1 cellular context compared by ENCODE assay signal in the genomic region with DNA sequence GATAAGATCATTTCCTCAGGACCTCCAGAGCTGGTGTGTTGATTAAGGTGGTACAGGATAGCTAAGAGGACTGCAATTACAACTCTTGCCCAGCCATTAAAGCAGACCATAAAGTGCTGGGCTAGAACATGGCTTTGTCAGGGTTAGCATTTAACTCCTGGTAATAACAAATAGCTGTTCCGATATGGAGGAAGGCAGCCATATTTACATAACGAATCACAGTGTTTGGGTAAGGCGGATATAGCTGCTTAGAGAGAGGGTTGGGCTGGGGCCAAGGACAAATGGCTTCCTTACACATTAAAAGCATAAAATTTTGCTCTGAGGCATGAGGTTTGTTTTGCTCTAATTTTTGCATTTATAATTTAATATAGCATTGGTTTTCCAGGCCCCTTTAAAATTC.
A peak's percentile ranks its signal among the peaks of the same experiment; 100 is the strongest.
TF ChIP-seq lines count a peak whose summit lies in the region.

No MANE protein-coding gene starts in this region.

TF ChIP-seq in HepG2, 621 proteins besides CTCF, POLR2A, EP300 and RAD21 (continued from another document and continues in another):
- no peak; the same call in 1 of the 2 replicates for TF ChIP-seq BCL6 (CRISPR knock-in tag; IDR thresholded peaks at IDR 0.05)
- TF ChIP-seq HCFC1 (IDR thresholded peaks at IDR 0.05; ENCODE audit: low read depth, low read length), result no peak
- no peak for TF ChIP-seq ZNF780A (CRISPR knock-in tag; IDR thresholded peaks at IDR 0.05)
- TF ChIP-seq, protein P1, sequence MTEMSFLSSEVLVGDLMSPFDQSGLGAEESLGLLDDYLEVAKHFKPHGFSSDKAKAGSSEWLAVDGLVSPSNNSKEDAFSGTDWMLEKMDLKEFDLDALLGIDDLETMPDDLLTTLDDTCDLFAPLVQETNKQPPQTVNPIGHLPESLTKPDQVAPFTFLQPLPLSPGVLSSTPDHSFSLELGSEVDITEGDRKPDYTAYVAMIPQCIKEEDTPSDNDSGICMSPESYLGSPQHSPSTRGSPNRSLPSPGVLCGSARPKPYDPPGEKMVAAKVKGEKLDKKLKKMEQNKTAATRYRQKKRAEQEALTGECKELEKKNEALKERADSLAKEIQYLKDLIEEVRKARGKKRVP (CRISPR knock-in tag; IDR thresholded peaks at IDR 0.05), result no peak
- TF ChIP-seq ZMYM4 (CRISPR knock-in tag; IDR thresholded peaks at IDR 0.05), result peak; percentile 71
- TF ChIP-seq, protein P2, sequence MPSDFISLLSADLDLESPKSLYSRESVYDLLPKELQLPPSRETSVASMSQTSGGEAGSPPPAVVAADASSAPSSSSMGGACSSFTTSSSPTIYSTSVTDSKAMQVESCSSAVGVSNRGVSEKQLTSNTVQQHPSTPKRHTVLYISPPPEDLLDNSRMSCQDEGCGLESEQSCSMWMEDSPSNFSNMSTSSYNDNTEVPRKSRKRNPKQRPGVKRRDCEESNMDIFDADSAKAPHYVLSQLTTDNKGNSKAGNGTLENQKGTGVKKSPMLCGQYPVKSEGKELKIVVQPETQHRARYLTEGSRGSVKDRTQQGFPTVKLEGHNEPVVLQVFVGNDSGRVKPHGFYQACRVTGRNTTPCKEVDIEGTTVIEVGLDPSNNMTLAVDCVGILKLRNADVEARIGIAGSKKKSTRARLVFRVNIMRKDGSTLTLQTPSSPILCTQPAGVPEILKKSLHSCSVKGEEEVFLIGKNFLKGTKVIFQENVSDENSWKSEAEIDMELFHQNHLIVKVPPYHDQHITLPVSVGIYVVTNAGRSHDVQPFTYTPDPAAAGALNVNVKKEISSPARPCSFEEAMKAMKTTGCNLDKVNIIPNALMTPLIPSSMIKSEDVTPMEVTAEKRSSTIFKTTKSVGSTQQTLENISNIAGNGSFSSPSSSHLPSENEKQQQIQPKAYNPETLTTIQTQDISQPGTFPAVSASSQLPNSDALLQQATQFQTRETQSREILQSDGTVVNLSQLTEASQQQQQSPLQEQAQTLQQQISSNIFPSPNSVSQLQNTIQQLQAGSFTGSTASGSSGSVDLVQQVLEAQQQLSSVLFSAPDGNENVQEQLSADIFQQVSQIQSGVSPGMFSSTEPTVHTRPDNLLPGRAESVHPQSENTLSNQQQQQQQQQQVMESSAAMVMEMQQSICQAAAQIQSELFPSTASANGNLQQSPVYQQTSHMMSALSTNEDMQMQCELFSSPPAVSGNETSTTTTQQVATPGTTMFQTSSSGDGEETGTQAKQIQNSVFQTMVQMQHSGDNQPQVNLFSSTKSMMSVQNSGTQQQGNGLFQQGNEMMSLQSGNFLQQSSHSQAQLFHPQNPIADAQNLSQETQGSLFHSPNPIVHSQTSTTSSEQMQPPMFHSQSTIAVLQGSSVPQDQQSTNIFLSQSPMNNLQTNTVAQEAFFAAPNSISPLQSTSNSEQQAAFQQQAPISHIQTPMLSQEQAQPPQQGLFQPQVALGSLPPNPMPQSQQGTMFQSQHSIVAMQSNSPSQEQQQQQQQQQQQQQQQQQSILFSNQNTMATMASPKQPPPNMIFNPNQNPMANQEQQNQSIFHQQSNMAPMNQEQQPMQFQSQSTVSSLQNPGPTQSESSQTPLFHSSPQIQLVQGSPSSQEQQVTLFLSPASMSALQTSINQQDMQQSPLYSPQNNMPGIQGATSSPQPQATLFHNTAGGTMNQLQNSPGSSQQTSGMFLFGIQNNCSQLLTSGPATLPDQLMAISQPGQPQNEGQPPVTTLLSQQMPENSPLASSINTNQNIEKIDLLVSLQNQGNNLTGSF (CRISPR knock-in tag; IDR thresholded peaks at IDR 0.05), result no peak
- no peak for TF ChIP-seq ATF7 (IDR thresholded peaks at IDR 0.05)
- no peak for TF ChIP-seq ATF7 (CRISPR knock-in tag; IDR thresholded peaks at IDR 0.05)
- TF ChIP-seq MBD4 (IDR thresholded peaks at IDR 0.05; ENCODE audit: borderline replicate concordance, low read length), result no peak
- TF ChIP-seq ZNF558 (CRISPR knock-in tag; IDR thresholded peaks at IDR 0.05; ENCODE audit: borderline replicate concordance), result no peak
- TF ChIP-seq MED13 (CRISPR knock-in tag; IDR thresholded peaks at IDR 0.05), result no peak
- no peak for TF ChIP-seq ZNF510 (CRISPR knock-in tag; IDR thresholded peaks at IDR 0.05; ENCODE audit: low read depth)
- TF ChIP-seq PHB2 (IDR thresholded peaks at IDR 0.05; ENCODE audit: partially characterized antibody), result no peak
- no peak for TF ChIP-seq ZNF572 (CRISPR knock-in tag; IDR thresholded peaks at IDR 0.05)
- TF ChIP-seq, protein P3, sequence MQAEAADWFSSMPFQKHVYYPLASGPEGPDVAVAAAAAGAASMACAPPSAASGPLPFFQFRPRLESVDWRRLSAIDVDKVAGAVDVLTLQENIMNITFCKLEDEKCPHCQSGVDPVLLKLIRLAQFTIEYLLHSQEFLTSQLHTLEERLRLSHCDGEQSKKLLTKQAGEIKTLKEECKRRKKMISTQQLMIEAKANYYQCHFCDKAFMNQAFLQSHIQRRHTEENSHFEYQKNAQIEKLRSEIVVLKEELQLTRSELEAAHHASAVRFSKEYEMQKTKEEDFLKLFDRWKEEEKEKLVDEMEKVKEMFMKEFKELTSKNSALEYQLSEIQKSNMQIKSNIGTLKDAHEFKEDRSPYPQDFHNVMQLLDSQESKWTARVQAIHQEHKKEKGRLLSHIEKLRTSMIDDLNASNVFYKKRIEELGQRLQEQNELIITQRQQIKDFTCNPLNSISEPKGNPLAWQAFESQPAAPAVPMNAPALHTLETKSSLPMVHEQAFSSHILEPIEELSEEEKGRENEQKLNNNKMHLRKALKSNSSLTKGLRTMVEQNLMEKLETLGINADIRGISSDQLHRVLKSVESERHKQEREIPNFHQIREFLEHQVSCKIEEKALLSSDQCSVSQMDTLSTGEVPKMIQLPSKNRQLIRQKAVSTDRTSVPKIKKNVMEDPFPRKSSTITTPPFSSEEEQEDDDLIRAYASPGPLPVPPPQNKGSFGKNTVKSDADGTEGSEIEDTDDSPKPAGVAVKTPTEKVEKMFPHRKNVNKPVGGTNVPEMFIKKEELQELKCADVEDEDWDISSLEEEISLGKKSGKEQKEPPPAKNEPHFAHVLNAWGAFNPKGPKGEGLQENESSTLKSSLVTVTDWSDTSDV (CRISPR knock-in tag; IDR thresholded peaks at IDR 0.05), result no peak
- no peak for TF ChIP-seq ZNF550 (CRISPR knock-in tag; IDR thresholded peaks at IDR 0.05; ENCODE audit: borderline replicate concordance)
- no peak for TF ChIP-seq MAFK (conservative IDR thresholded peaks at IDR 0.05 in 1 of 2, IDR thresholded peaks at IDR 0.05 in 1 of 2; ENCODE audit: low read length in 2 of 2)
- TF ChIP-seq ZNF160 (CRISPR knock-in tag; IDR thresholded peaks at IDR 0.05), result no peak
- TF ChIP-seq, protein P4, sequence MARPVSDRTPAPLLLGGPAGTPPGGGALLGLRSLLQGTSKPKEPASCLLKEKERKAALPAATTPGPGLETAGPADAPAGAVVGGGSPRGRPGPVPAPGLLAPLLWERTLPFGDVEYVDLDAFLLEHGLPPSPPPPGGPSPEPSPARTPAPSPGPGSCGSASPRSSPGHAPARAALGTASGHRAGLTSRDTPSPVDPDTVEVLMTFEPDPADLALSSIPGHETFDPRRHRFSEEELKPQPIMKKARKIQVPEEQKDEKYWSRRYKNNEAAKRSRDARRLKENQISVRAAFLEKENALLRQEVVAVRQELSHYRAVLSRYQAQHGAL (CRISPR knock-in tag; IDR thresholded peaks at IDR 0.05; ENCODE audit: not compliant biosample characterization), result no peak
- no peak for TF ChIP-seq SRSF1 (optimal IDR thresholded peaks at IDR 0.05; ENCODE audit: low read depth, low read length)
- TF ChIP-seq, protein P5, sequence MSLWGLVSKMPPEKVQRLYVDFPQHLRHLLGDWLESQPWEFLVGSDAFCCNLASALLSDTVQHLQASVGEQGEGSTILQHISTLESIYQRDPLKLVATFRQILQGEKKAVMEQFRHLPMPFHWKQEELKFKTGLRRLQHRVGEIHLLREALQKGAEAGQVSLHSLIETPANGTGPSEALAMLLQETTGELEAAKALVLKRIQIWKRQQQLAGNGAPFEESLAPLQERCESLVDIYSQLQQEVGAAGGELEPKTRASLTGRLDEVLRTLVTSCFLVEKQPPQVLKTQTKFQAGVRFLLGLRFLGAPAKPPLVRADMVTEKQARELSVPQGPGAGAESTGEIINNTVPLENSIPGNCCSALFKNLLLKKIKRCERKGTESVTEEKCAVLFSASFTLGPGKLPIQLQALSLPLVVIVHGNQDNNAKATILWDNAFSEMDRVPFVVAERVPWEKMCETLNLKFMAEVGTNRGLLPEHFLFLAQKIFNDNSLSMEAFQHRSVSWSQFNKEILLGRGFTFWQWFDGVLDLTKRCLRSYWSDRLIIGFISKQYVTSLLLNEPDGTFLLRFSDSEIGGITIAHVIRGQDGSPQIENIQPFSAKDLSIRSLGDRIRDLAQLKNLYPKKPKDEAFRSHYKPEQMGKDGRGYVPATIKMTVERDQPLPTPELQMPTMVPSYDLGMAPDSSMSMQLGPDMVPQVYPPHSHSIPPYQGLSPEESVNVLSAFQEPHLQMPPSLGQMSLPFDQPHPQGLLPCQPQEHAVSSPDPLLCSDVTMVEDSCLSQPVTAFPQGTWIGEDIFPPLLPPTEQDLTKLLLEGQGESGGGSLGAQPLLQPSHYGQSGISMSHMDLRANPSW (CRISPR knock-in tag; IDR thresholded peaks at IDR 0.05; ENCODE audit: borderline replicate concordance), result no peak
- no peak for TF ChIP-seq NCOR1 (IDR thresholded peaks at IDR 0.05; ENCODE audit: borderline replicate concordance, low read length)
- TF ChIP-seq, protein P6, sequence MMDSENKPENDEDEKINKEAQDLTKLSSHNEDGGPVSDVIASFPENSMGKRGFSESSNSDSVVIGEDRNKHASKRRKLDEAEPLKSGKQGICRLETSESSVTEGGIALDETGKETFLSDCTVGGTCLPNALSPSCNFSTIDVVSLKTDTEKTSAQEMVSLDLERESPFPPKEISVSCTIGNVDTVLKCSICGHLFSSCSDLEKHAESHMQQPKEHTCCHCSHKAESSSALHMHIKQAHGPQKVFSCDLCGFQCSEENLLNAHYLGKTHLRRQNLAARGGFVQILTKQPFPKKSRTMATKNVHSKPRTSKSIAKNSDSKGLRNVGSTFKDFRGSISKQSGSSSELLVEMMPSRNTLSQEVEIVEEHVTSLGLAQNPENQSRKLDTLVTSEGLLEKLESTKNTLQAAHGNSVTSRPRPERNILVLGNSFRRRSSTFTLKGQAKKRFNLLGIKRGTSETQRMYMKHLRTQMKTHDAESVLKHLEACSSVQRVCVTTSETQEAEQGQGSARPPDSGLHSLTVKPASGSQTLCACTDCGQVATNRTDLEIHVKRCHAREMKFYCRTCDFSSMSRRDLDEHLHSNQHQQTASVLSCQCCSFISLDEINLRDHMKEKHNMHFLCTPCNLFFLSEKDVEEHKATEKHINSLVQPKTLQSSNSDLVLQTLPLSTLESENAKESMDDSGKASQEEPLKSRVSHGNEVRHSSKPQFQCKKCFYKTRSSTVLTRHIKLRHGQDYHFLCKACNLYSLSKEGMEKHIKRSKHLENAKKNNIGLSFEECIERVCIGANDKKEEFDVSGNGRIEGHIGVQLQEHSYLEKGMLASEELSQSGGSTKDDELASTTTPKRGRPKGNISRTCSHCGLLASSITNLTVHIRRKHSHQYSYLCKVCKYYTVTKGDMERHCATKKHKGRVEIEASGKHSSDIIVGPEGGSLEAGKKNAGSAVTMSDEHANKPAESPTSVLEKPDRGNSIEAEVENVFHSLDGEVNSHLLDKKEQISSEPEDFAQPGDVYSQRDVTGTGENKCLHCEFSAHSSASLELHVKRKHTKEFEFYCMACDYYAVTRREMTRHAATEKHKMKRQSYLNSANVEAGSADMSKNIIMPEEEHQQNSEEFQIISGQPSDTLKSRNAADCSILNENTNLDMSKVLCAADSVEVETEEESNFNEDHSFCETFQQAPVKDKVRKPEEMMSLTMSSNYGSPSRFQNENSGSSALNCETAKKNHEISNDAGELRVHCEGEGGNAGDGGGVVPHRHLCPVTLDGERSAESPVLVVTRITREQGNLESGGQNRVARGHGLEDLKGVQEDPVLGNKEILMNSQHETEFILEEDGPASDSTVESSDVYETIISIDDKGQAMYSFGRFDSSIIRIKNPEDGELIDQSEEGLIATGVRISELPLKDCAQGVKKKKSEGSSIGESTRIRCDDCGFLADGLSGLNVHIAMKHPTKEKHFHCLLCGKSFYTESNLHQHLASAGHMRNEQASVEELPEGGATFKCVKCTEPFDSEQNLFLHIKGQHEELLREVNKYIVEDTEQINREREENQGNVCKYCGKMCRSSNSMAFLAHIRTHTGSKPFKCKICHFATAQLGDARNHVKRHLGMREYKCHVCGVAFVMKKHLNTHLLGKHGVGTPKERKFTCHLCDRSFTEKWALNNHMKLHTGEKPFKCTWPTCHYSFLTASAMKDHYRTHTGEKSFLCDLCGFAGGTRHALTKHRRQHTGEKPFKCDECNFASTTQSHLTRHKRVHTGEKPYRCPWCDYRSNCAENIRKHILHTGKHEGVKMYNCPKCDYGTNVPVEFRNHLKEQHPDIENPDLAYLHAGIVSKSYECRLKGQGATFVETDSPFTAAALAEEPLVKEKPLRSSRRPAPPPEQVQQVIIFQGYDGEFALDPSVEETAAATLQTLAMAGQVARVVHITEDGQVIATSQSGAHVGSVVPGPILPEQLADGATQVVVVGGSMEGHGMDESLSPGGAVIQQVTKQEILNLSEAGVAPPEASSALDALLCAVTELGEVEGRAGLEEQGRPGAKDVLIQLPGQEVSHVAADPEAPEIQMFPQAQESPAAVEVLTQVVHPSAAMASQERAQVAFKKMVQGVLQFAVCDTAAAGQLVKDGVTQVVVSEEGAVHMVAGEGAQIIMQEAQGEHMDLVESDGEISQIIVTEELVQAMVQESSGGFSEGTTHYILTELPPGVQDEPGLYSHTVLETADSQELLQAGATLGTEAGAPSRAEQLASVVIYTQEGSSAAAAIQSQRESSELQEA (CRISPR knock-in tag; IDR thresholded peaks at IDR 0.05; ENCODE audit: not compliant biosample characterization), result no peak
- no peak for TF ChIP-seq TP53 (CRISPR knock-in tag; conservative IDR thresholded peaks at IDR 0.05)
- no peak for TF ChIP-seq ZNF253 (CRISPR knock-in tag; IDR thresholded peaks at IDR 0.05; ENCODE audit: borderline replicate concordance)
- TF ChIP-seq ZSCAN12 (CRISPR knock-in tag; IDR thresholded peaks at IDR 0.05), result no peak
- no peak for TF ChIP-seq SNAPC2 (CRISPR knock-in tag; IDR thresholded peaks at IDR 0.05)
- no peak for TF ChIP-seq FOXA1 (IDR thresholded peaks at IDR 0.05)
- peak; percentile 95 for TF ChIP-seq FOXA1 (CRISPR knock-in tag; IDR thresholded peaks at IDR 0.05)
- no peak for TF ChIP-seq NFRKB (IDR thresholded peaks at IDR 0.05)
- TF ChIP-seq, protein P7, sequence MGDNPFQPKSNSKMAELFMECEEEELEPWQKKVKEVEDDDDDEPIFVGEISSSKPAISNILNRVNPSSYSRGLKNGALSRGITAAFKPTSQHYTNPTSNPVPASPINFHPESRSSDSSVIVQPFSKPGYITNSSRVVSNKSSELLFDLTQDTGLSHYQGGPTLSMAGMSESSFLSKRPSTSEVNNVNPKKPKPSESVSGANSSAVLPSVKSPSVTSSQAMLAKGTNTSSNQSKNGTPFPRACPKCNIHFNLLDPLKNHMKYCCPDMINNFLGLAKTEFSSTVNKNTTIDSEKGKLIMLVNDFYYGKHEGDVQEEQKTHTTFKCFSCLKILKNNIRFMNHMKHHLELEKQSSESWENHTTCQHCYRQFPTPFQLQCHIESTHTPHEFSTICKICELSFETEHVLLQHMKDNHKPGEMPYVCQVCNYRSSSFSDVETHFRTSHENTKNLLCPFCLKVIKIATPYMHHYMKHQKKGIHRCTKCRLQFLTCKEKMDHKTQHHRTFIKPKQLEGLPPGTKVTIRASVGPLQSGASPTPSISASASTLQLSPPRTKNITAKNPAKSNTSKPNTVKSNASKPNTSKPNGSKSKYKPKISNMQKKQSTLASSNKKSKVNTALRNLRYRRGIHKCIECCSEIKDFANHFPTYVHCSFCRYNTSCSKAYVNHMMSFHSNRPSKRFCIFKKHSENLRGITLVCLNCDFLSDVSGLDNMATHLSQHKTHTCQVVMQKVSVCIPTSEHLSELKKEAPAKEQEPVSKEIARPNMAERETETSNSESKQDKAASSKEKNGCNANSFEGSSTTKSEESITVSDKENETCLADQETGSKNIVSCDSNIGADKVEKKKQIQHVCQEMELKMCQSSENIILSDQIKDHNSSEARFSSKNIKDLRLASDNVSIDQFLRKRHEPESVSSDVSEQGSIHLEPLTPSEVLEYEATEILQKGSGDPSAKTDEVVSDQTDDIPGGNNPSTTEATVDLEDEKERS (CRISPR knock-in tag; IDR thresholded peaks at IDR 0.05), result no peak
- TF ChIP-seq KLF11 (CRISPR knock-in tag; IDR thresholded peaks at IDR 0.05), result no peak
